Comparison of ENCODE assay signal across 24 cellular contexts in the genomic region with DNA sequence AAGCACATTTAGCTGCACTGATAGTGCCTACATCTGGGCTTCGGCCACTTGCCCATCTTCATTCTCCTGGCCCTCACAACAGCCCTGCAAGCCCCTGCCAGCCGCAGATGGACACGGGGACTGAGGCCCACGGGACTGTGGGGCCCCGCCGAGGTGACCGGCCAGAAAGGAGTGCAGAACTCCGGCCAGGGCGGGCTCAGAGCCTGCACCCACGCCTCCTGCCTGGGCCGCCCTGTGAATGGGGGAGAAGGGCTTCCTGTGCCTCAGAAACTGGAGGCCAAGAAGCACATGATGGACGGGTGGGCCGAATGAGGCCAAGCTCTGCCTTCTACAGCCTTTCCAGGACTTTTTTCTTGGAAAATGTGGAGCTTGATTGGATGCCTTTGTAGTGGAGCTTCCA. TPM values are rescaled to one million over a fixed set of nuclear protein-coding genes. Genes with fewer than 3 reads are reported as not detected.
"Had no signal": no experiment of that assay in that cellular context is flagged by ENCODE, and none has a peak within 500 bp of the region (broad histone marks: within the 10 kb centered on the region; RNA-seq: fewer than 3 reads in every experiment).

No MANE protein-coding gene starts in this region.

- H3K27ac Mint-ChIP-seq: activated CD8-positive, alpha-beta T cell treated with anti-CD3 and anti-CD28 coated beads, Interleukin-2, amount 10 ng/mL, durations not matched to agents 7 days and 5 days; activated naive CD4-positive, alpha-beta T cell treated with anti-CD3 and anti-CD28 coated beads, Interleukin-2, amount 50 U/mL, for 24 hours; activated T-cell treated with anti-CD3 and anti-CD28 coated beads, Interleukin-2, amount 50 U/mL, for 24 hours; activated T-helper 2 cell treated with anti-CD3 and anti-CD28 coated beads, Interferon-gamma antibody, Interleukin-2, Interleukin-4, amounts not matched to agents 10 μg/mL and 5 μg/mL and 100 μg/mL, durations not matched to agents 14 hours and 24 hours and 36 hours; stimulated activated naive CD8-positive, alpha-beta T cell treated with anti-CD3 and anti-CD28 coated beads, Interleukin-15, Interleukin-2, amounts not matched to agents 100 ng/mL and 50 ng/mL, for 24 hours; type B pancreatic cell had no signal

- H3K27me3 Mint-ChIP-seq: activated naive CD4-positive, alpha-beta T cell treated with anti-CD3 and anti-CD28 coated beads, Interleukin-2, amount 50 U/mL, for 24 hours; activated T-cell treated with anti-CD3 and anti-CD28 coated beads, Interleukin-2, amount 50 U/mL, for 24 hours; stimulated activated naive CD8-positive, alpha-beta T cell treated with anti-CD3 and anti-CD28 coated beads, Interleukin-15, Interleukin-2, amounts not matched to agents 100 ng/mL and 50 ng/mL, for 24 hours; type B pancreatic cell had no signal

- H3K4me3 ChIP-seq: left lung, prostate gland, right atrium auricular region, skin epidermis had no signal

- H3K4me1 Mint-ChIP-seq: activated naive CD4-positive, alpha-beta T cell treated with anti-CD3 and anti-CD28 coated beads, Interleukin-2, amount 50 U/mL, for 24 hours had no signal

- H3K36me3 ChIP-seq: left lung, prostate gland, right atrium auricular region had no signal

- H3K4me1 ChIP-seq: foreskin keratinocyte, left lung, prostate gland had no signal

- H3K4me3 Mint-ChIP-seq: activated CD8-positive, alpha-beta T cell treated with anti-CD3 and anti-CD28 coated beads, Interleukin-2, amount 10 ng/mL, durations not matched to agents 7 days and 5 days; activated naive CD4-positive, alpha-beta T cell treated with anti-CD3 and anti-CD28 coated beads, Interleukin-2, amount 50 U/mL, for 24 hours; activated T-cell treated with anti-CD3 and anti-CD28 coated beads, Interleukin-2, amount 50 U/mL, for 24 hours; neural crest cell; stimulated activated naive CD8-positive, alpha-beta T cell treated with anti-CD3 and anti-CD28 coated beads, Interleukin-15, Interleukin-2, amounts not matched to agents 100 ng/mL and 50 ng/mL, for 24 hours; type B pancreatic cell had no signal

- H3K9me3 Mint-ChIP-seq: activated naive CD4-positive, alpha-beta T cell treated with anti-CD3 and anti-CD28 coated beads, Interleukin-2, amount 50 U/mL, for 24 hours; activated T-cell treated with anti-CD3 and anti-CD28 coated beads, Interleukin-2, amount 50 U/mL, for 24 hours; activated T-helper 2 cell treated with anti-CD3 and anti-CD28 coated beads, Interferon-gamma antibody, Interleukin-2, Interleukin-4, amounts not matched to agents 10 μg/mL and 5 μg/mL and 100 μg/mL, durations not matched to agents 14 hours and 24 hours and 36 hours; stimulated activated naive CD8-positive, alpha-beta T cell treated with anti-CD3 and anti-CD28 coated beads, Interleukin-15, Interleukin-2, amounts not matched to agents 100 ng/mL and 50 ng/mL, for 24 hours had no signal

- DNase-seq: activated CD4-positive, alpha-beta T cell treated with anti-CD3 and anti-CD28 coated beads for 48 hours; activated CD8-positive, alpha-beta T cell treated with anti-CD3 and anti-CD28 coated beads, Interleukin-2, amount 10 ng/mL, durations not matched to agents 7 days and 5 days; activated T-cell treated with anti-CD3 and anti-CD28 coated beads, Interleukin-2, amount 50 U/mL, for 24 hours; foreskin keratinocyte; hippocampal formation; islet precursor cell; mammary epithelial cell; stimulated activated CD4-positive, alpha-beta T cell treated with anti-CD3 and anti-CD28 coated beads, Interleukin-15, amount 100 ng/mL, for 24 hours; stimulated activated CD4-positive, alpha-beta T cell treated with anti-CD3 and anti-CD28 coated beads, Interleukin-2, amount 100 ng/mL, for 48 hours; SW 1271 had no signal

- H3K27ac ChIP-seq: foreskin keratinocyte, left lung, prostate gland, right atrium auricular region, skin epidermis had no signal

- ATAC-seq: activated CD8-positive, alpha-beta T cell treated with anti-CD3 and anti-CD28 coated beads, Interleukin-2, amount 10 ng/mL, durations not matched to agents 7 days and 5 days; foreskin keratinocyte; left lung had no signal

- H3K9me3 ChIP-seq: left lung, prostate gland, right atrium auricular region had no signal

- H3K27me3 ChIP-seq: foreskin keratinocyte, left lung, right atrium auricular region had no signal

RNA-seq across cellular contexts. Expression of a gene that starts 35.7 kb away (rescaled TPM):
- total RNA-seq: activated CD8-positive, alpha-beta T cell treated with anti-CD3 and anti-CD28 coated beads, Interleukin-2, amount 10 ng/mL, durations not matched to agents 7 days and 5 days; activated T-helper 2 cell treated with anti-CD3 and anti-CD28 coated beads, Interferon-gamma antibody, Interleukin-2, Interleukin-4, amounts not matched to agents 10 μg/mL and 5 μg/mL and 100 μg/mL, durations not matched to agents 14 hours and 24 hours and 36 hours; epithelial cell of proximal tubule; foreskin keratinocyte; mammary epithelial cell; mononuclear cell; osteoblast; right atrium auricular region; T-helper 2 cell treated with Interferon-gamma antibody and Interleukin-4, amounts not matched to agents 100 ng/mL and 5 ng/mL, for 36 hours had no signal
- polyA plus RNA-seq: fibroblast of lung, foreskin keratinocyte, mammary epithelial cell had no signal

RNA-seq across cellular contexts. Expression of a gene that starts 57.1 kb away (rescaled TPM):
- total RNA-seq: activated CD8-positive, alpha-beta T cell treated with anti-CD3 and anti-CD28 coated beads, Interleukin-2, amount 10 ng/mL, durations not matched to agents 7 days and 5 days; activated T-helper 2 cell treated with anti-CD3 and anti-CD28 coated beads, Interferon-gamma antibody, Interleukin-2, Interleukin-4, amounts not matched to agents 10 μg/mL and 5 μg/mL and 100 μg/mL, durations not matched to agents 14 hours and 24 hours and 36 hours; neural crest cell; osteoblast; T-helper 2 cell treated with Interferon-gamma antibody and Interleukin-4, amounts not matched to agents 100 ng/mL and 5 ng/mL, for 36 hours had no signal
- polyA plus RNA-seq: fibroblast of lung had no signal
